8 cellular contexts compared by ENCODE assay signal in genomic region chr2:88691339-88692183, GRCh38. TPM values are rescaled to one million over a fixed set of nuclear protein-coding genes. Genes with fewer than 3 reads are reported as not detected.
A peak's percentile ranks its signal among the peaks of the same experiment; 100 is the strongest.
DNase-seq lines count a peak whose midpoint lies in the region; ATAC-seq and TF ChIP-seq lines count a peak whose summit lies in the region.

Gene RPIA, plus strand, starts transcription at chr2:88691673. Its CDS starts 26 bp downstream, at chr2:88691699.

- WGBS in right lobe of liver (ENCODE audit: insufficient coverage, low coverage, low lambda C conversion rate, missing lambda C conversion rate) = 0% methylated on average over 25 of the region's 71 CpGs

- H3K4me3 ChIP-seq in CD4-positive, alpha-beta memory T cell (ENCODE audit: low read length in 2 of 2) = peak within 1 kb of the TSS; percentile 77 to 95
- H3K4me3 ChIP-seq in dorsolateral prefrontal cortex = peak within 1 kb of the TSS; percentile 68 to 99 (median 92)
- H3K4me3 ChIP-seq in right lobe of liver = peak within 1 kb of the TSS; percentile 61 to 90 (median 79)

- peaks cover 0 to 4% (median 0%) of the 10 kb centered on the region in 8 donors for H3K9me3 Mint-ChIP-seq in CD4-positive, alpha-beta memory T cell

- no peaks in the 10 kb centered on the region for H3K9me3 ChIP-seq in CD4-positive, alpha-beta memory T cell (ENCODE audit: control insufficient read depth in 1 of 2, low read length in 2 of 2)
- H3K9me3 ChIP-seq in right lobe of liver = no peaks in the 10 kb centered on the region

- TF ChIP-seq CTCF in dorsolateral prefrontal cortex (IDR thresholded peaks at IDR 0.05 in 54 of 56, conservative IDR thresholded peaks at IDR 0.05 in 2 of 56; ENCODE audit: low read depth in 1 of 56, partially characterized antibody in 56 of 56) (peak in 55 of 56 donors; percentile 31 to 82 (median 72)), right lobe of liver (IDR thresholded peaks at IDR 0.05) (peak; percentile 60 to 81 (median 76))

- peaks cover 29% of the 10 kb centered on the region for H3K4me1 ChIP-seq in CD4-positive, alpha-beta memory T cell (ENCODE audit: insufficient read depth, low read length)
- peaks cover 0 to 13% (median 3%) of the 10 kb centered on the region in 4 donors for H3K4me1 ChIP-seq in right lobe of liver

- H3K36me3 Mint-ChIP-seq in CD4-positive, alpha-beta memory T cell = peaks cover 9 to 19% of the 10 kb centered on the region in 2 donors

- peak within 1 kb of the TSS; percentile 93 to 98 (median 96) for H3K4me3 Mint-ChIP-seq in CD4-positive, alpha-beta memory T cell

- ATAC-seq in GM19438 (IDR thresholded peaks at IDR 0.05; ENCODE audit: low read depth, unreplicated experiment) = peak; percentile 92
- ATAC-seq in HG03575 (IDR thresholded peaks at IDR 0.05; ENCODE audit: extremely low read depth, insufficient number of reproducible peaks, low FRiP score, unreplicated experiment) = peak; percentile 98
- ATAC-seq in right lobe of liver = peak; percentile 98 to 99 (median 98)

- H3K27me3 Mint-ChIP-seq in CD4-positive, alpha-beta memory T cell = no peaks in the 10 kb centered on the region

- H3K27ac Mint-ChIP-seq in CD4-positive, alpha-beta memory T cell = peak within 1 kb of the TSS; percentile 91 to 98 (median 96)

- H3K36me3 ChIP-seq in CD4-positive, alpha-beta memory T cell (ENCODE audit: insufficient read depth, low read length) = no peaks in the 10 kb centered on the region
- H3K36me3 ChIP-seq in right lobe of liver = no peaks in the 10 kb centered on the region

- intact Hi-C loops in CD4-positive, alpha-beta memory T cell (cut with micrococcal nuclease) = loop anchor here (1.0 to 5.0 kb wide), 3 partner anchors 64 to 636 kb away; partner anchors contain the start of genes EIF2AK3 and KRCC1
- intact Hi-C loops in dorsolateral prefrontal cortex (cut with DNase I) = loop anchor here (1.0 to 5.0 kb wide), 3 partner anchors 46 to 64 kb away; partner anchors contain the start of gene EIF2AK3 (in 2 of the 2)
- intact Hi-C loops in right lobe of liver (cut with DNase I) = no loop called here

- peak; percentile 98 to 100 (median 98) for DNase-seq in CD4-positive, alpha-beta memory T cell
- DNase-seq in NCI-H82 (lab: John Stamatoyannopoulos, UW) = peak; percentile 99
- DNase-seq in activated CD4-positive, alpha-beta T cell treated with anti-CD3 and anti-CD28 coated beads, Interleukin-2, amount 50 U/mL, for 48 hours = peak; percentile 99
- peak; percentile 98 to 100 (median 99) for DNase-seq in dorsolateral prefrontal cortex
- peak; percentile 99 to 100 (median 99) for DNase-seq in right lobe of liver
- DNase-seq in stimulated activated CD4-positive, alpha-beta T cell treated with anti-CD3 and anti-CD28 coated beads, Interleukin-4, amount 100 ng/mL, for 4 hours = peak; percentile 98 to 100

- POLR2A ChIA-PET in CD4-positive, alpha-beta memory T cell (lab: Charles Lee; ENCODE audit: partially characterized antibody) = interaction anchor here (0.9 to 4.2 kb wide), 6 partner anchors 10 to 92 kb away, joined by 3 to 49 read pairs (median 4); partner anchors contain the start of gene EIF2AK3

- H3K27me3 ChIP-seq in CD4-positive, alpha-beta memory T cell (ENCODE audit: insufficient read depth, low read length) = no peaks in the 10 kb centered on the region
- H3K27me3 ChIP-seq in dorsolateral prefrontal cortex (no peaks in the 10 kb centered on the region), right lobe of liver (no peaks in the 10 kb centered on the region)

- TF ChIP-seq POLR2A in right lobe of liver (IDR thresholded peaks at IDR 0.05) = peak; percentile 76

- peak within 1 kb of the TSS; percentile 78 for H3K27ac ChIP-seq in CD4-positive, alpha-beta memory T cell (ENCODE audit: low read depth, low read length)
- H3K27ac ChIP-seq in dorsolateral prefrontal cortex (peak within 1 kb of the TSS in 48 of 59 donors; percentile 9 to 90 (median 74)), right lobe of liver (peak within 1 kb of the TSS; percentile 35 to 47 (median 46))

- H3K4me1 Mint-ChIP-seq in CD4-positive, alpha-beta memory T cell = peaks cover 37 to 68% (median 47%) of the 10 kb centered on the region in 4 donors

- CTCF ChIA-PET in CD4-positive, alpha-beta memory T cell (lab: Charles Lee; ENCODE audit: partially characterized antibody) = interaction anchor here (0.6 to 2.2 kb wide), 10 partner anchors 8 to 96 kb away, joined by 3 to 9 read pairs (median 6); partner anchors contain the start of gene EIF2AK3

RNA-seq across cellular contexts. Expression of gene RPIA, which starts in this region (rescaled TPM):
- total RNA-seq in CD4-positive, alpha-beta memory T cell = 10 to 100 TPM; 20.9 to 23.2 TPM
- polyA plus RNA-seq in CD4-positive, alpha-beta memory T cell = 10 to 100 TPM; 44.2 to 44.5 TPM
- total RNA-seq in dorsolateral prefrontal cortex (10 to 100 TPM in 3 of 120 experiments, 1 to 10 TPM in 117; 4.3 to 10.6 (median 7.1) TPM), right lobe of liver (1 to 10 TPM; 2.2 to 4.8 (median 3.2) TPM)

Comparison
In these comparisons a context has a peak if more than half of its experiments do, and no peak if none do; other contexts are left out.
1. Peak in every context shown above with its lines: DNase-seq, ATAC-seq, H3K4me3 ChIP-seq and H3K27ac ChIP-seq.
2. intact Hi-C loops: an anchor here in CD4-positive, alpha-beta memory T cell (1.0 to 5.0 kb wide) and dorsolateral prefrontal cortex (1.0 to 5.0 kb wide); none called in right lobe of liver.